Comparison of ENCODE assay signal across 8 cellular contexts in genomic region chr9:89311346-89312153, GRCh38. TPM values are rescaled to one million over a fixed set of nuclear protein-coding genes. Genes with fewer than 3 reads are reported as not detected.
A peak's percentile ranks its signal among the peaks of the same experiment; 100 is the strongest.
DNase-seq lines count a peak whose midpoint lies in the region; ATAC-seq, FAIRE-seq and TF ChIP-seq lines count a peak whose summit lies in the region.

No MANE protein-coding gene starts in this region.

- ATAC-seq in stimulated activated naive CD8-positive, alpha-beta T cell treated with anti-CD3 and anti-CD28 coated beads, Interleukin-15, amount 100 ng/mL, for 72 hours, result peak; percentile 13
- ATAC-seq in GM19455 (IDR thresholded peaks at IDR 0.05; ENCODE audit: unreplicated experiment), result no peak

- peak overlapping the region; percentile 100 for H3K27ac Mint-ChIP-seq in stimulated activated naive CD8-positive, alpha-beta T cell treated with anti-CD3 and anti-CD28 coated beads, Interleukin-15, amount 100 ng/mL, for 72 hours

- peak overlapping the region; percentile 94 to 96 for H3K4me3 Mint-ChIP-seq in stimulated activated naive CD8-positive, alpha-beta T cell treated with anti-CD3 and anti-CD28 coated beads, Interleukin-15, amount 100 ng/mL, for 72 hours

- peak overlapping the region; percentile 63 for H3K4me3 ChIP-seq in Jurkat, Clone E6-1 (ENCODE audit: low read length)
- H3K4me3 ChIP-seq in kidney (ENCODE audit: low read length in 2 of 2), result peak overlapping the region; percentile 66 to 76

- H3K9me3 ChIP-seq in kidney (ENCODE audit: control insufficient read depth in 1 of 2, low read length in 2 of 2), result no peaks in the 10 kb centered on the region

- H3K4me1 ChIP-seq in kidney (ENCODE audit: control insufficient read depth in 1 of 2, insufficient read depth in 1 of 2, low read depth in 1 of 2, low read length in 2 of 2), result peaks cover 4 to 6% of the 10 kb centered on the region in 2 donors

- H3K27ac ChIP-seq in kidney (ENCODE audit: low read depth in 2 of 2, low read length in 2 of 2), result peak overlapping the region in 1 of 2 donors; percentile 70

- DNase-seq in NCI-H748 (lab: John Stamatoyannopoulos, UW; ENCODE audit: unreplicated experiment) (peak; percentile 58), NCI-H748 treated with DMSO at 0.1 percent for 48 hours (lab: John Stamatoyannopoulos, UW) (no peak), astrocyte of the hippocampus (ENCODE audit: low read depth, low spot score) (peak; percentile 32), kidney (peak; percentile 85)
- DNase-seq in Jurkat, Clone E6-1 (ENCODE audit: low read depth, low spot score), result no peak
- DNase-seq in stimulated activated naive CD8-positive, alpha-beta T cell treated with anti-CD3 and anti-CD28 coated beads, Interleukin-15, amount 100 ng/mL, for 72 hours, result no peak
- DNase-seq in NK-92 treated with Interleukin-12 subunit alpha and Interleukin-12 subunit beta, amount 100 ng/mL, for 24 hours (lab: John Stamatoyannopoulos, UW), result no peak

- TF ChIP-seq CTCF in kidney (IDR thresholded peaks at IDR 0.05; ENCODE audit: borderline replicate concordance, extremely low read depth, insufficient read depth), result no peak

- H3K9ac ChIP-seq in kidney (ENCODE audit: low read length in 2 of 2), result peak overlapping the region; percentile 15 to 63

- peaks cover 28% of the 10 kb centered on the region for H3K4me1 Mint-ChIP-seq in stimulated activated naive CD8-positive, alpha-beta T cell treated with anti-CD3 and anti-CD28 coated beads, Interleukin-15, amount 100 ng/mL, for 72 hours

- intact Hi-C loops in kidney (cut with DNase I), result no loop called here

- no peaks in the 10 kb centered on the region for H3K27me3 Mint-ChIP-seq in stimulated activated naive CD8-positive, alpha-beta T cell treated with anti-CD3 and anti-CD28 coated beads, Interleukin-15, amount 100 ng/mL, for 72 hours

- H3K9me3 Mint-ChIP-seq in stimulated activated naive CD8-positive, alpha-beta T cell treated with anti-CD3 and anti-CD28 coated beads, Interleukin-15, amount 100 ng/mL, for 72 hours, result no peaks in the 10 kb centered on the region

- no peak for FAIRE-seq in kidney (lab: Jason Lieb, UNC)

- H3K36me3 ChIP-seq in kidney (ENCODE audit: control insufficient read depth in 1 of 2, insufficient read depth in 2 of 2, low read length in 2 of 2), result no peaks in the 10 kb centered on the region

RNA-seq across cellular contexts. Expression of gene CKS2, which starts 0.6 kb away (rescaled TPM):
- 517 TPM for polyA plus RNA-seq in Jurkat, Clone E6-1 (2012; ENCODE audit: insufficient read depth, insufficient read length)
- total RNA-seq in kidney, result 7.0 TPM
- polyA plus RNA-seq in kidney (ENCODE audit: insufficient read depth, low read depth, low replicate concordance), result 72.8 TPM

RNA-seq across cellular contexts. Expression of gene SECISBP2, which starts 6.8 kb away (rescaled TPM):
- 69.2 TPM for polyA plus RNA-seq in Jurkat, Clone E6-1 (2012; ENCODE audit: insufficient read depth, insufficient read length)
- total RNA-seq in kidney, result 59.8 TPM
- polyA plus RNA-seq in kidney (ENCODE audit: insufficient read depth, low read depth, low replicate concordance), result 27.0 TPM

Comparison
In these comparisons a context has a peak if more than half of its experiments do, and no peak if none do; other contexts are left out.
1. DNase-seq: peak in NCI-H748 (single experiment), astrocyte of the hippocampus (single experiment) and kidney (single experiment); none in NCI-H748 treated with DMSO at 0.1 percent for 48 hours (single experiment), Jurkat, Clone E6-1 (single experiment), stimulated activated naive CD8-positive, alpha-beta T cell treated with anti-CD3 and anti-CD28 coated beads, Interleukin-15, amount 100 ng/mL, for 72 hours (0 of 2) and NK-92 treated with Interleukin-12 subunit alpha and Interleukin-12 subunit beta, amount 100 ng/mL, for 24 hours (single experiment).